Comparison of ENCODE assay signal across 9 cellular contexts in the genomic region with DNA sequence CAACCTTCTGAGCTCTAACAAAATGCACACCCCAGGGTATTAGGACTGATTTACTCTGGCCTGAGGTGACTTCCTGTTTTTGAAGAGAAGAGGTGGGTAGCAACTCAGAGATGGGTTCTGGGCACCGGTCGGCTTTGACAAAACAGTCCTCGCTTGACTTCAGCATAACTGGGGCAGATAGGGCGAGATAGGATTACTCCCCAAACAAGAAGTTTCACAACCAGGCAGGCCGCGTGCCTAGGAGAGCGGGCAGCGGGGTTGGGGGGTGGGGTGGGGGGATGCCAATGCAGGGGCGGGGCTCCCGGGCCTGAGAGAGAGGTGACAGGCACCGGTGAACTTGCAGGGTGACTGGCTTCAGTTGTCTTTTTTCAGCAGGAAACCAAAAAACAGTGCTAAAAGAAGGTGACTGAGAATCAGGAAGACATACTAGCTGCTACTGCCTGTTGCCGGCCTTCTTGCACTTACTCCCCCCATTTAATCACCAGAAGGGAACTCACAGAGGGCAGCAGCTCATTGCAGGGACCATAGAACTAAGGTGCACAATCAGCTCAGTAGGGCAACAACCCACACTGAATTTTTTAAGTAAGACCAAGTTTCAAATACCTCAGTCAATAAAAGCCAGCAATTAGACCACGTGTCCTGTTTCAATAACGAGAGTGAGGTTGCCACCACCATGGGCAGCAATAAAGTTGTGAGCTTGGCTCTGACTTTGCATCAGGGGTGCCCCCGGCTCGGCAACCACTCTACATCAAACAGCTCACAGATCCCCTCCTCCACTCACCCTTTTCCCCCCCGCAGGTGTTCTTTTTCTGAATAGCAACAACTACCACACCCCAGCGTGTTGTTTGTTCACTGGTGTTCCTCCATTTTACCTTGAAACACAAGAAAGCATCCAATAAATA. TPM values are rescaled to one million over a fixed set of nuclear protein-coding genes. Genes with fewer than 3 reads are reported as not detected.
A peak's percentile ranks its signal among the peaks of the same experiment; 100 is the strongest.
DNase-seq lines count a peak whose midpoint lies in the region; ATAC-seq and FAIRE-seq lines count a peak whose summit lies in the region.
"Had no signal": no experiment of that assay in that cellular context is flagged by ENCODE, and none has a peak within 500 bp of the region (broad histone marks: within the 10 kb centered on the region; RNA-seq: fewer than 3 reads in every experiment).

No MANE protein-coding gene starts in this region.

- no peak for FAIRE-seq in frontal cortex (lab: Jason Lieb, UNC)

- no peaks in the 10 kb centered on the region for H3K36me3 ChIP-seq in naive thymus-derived CD4-positive, alpha-beta T cell (ENCODE audit: control insufficient read depth in 2 of 3, insufficient read depth in 3 of 3, low read length in 3 of 3)
- H3K36me3 ChIP-seq: thoracic aorta had no signal

- H3K27ac ChIP-seq in naive thymus-derived CD4-positive, alpha-beta T cell (ENCODE audit: low read depth, low read length): peak overlapping the region; percentile 73
- H3K27ac ChIP-seq: thoracic aorta had no signal

- CTCF ChIA-PET in activated CD8-positive, alpha-beta T cell treated with anti-CD3 and anti-CD28 coated beads, Interleukin-2, amount 10 ng/mL, durations not matched to agents 7 days and 5 days (lab: Charles Lee): interaction anchor here (0.6 to 2.5 kb wide), 28 partner anchors 10 to 592 kb away, joined by 3 to 19 read pairs (median 4); no protein-coding TSS in a partner anchor
- CTCF ChIA-PET in naive thymus-derived CD4-positive, alpha-beta T cell (lab: Charles Lee): interaction anchor here (0.5 to 4.7 kb wide), 14 partner anchors 12 to 467 kb away, joined by 3 to 17 read pairs (median 4); no protein-coding TSS in a partner anchor

- peak overlapping the region; percentile 97 for H3K27ac Mint-ChIP-seq in activated CD8-positive, alpha-beta T cell treated with anti-CD3 and anti-CD28 coated beads, Interleukin-2, amount 10 ng/mL, durations not matched to agents 7 days and 5 days
- H3K27ac Mint-ChIP-seq in naive thymus-derived CD4-positive, alpha-beta T cell: peak overlapping the region; percentile 95 to 100 (median 98)

- no peaks in the 10 kb centered on the region for H3K27me3 ChIP-seq in naive thymus-derived CD4-positive, alpha-beta T cell (ENCODE audit: control insufficient read depth in 2 of 2, insufficient read depth in 2 of 2, low read length in 2 of 2)

- H3K9me3 Mint-ChIP-seq in activated CD8-positive, alpha-beta T cell treated with anti-CD3 and anti-CD28 coated beads, Interleukin-2, amount 10 ng/mL, durations not matched to agents 7 days and 5 days (ENCODE audit: insufficient read depth): no peaks in the 10 kb centered on the region
- H3K9me3 Mint-ChIP-seq in naive thymus-derived CD4-positive, alpha-beta T cell: peaks cover 0 to 2% (median 0%) of the 10 kb centered on the region in 11 donors

- peak overlapping the region; percentile 32 for H3K4me3 ChIP-seq in naive thymus-derived CD4-positive, alpha-beta T cell (ENCODE audit: low read length)
- H3K4me3 ChIP-seq: thoracic aorta had no signal

- peak overlapping the region; percentile 69 for H3K4me3 Mint-ChIP-seq in activated CD8-positive, alpha-beta T cell treated with anti-CD3 and anti-CD28 coated beads, Interleukin-2, amount 10 ng/mL, durations not matched to agents 7 days and 5 days
- peak overlapping the region; percentile 74 to 89 (median 82) for H3K4me3 Mint-ChIP-seq in naive thymus-derived CD4-positive, alpha-beta T cell

- H3K4me1 ChIP-seq in naive thymus-derived CD4-positive, alpha-beta T cell (ENCODE audit: control insufficient read depth in 2 of 2, insufficient read depth in 2 of 2, low read length in 2 of 2): peaks cover 52 to 84% of the 10 kb centered on the region in 2 donors

- H3K27me3 Mint-ChIP-seq in activated CD8-positive, alpha-beta T cell treated with anti-CD3 and anti-CD28 coated beads, Interleukin-2, amount 10 ng/mL, durations not matched to agents 7 days and 5 days (ENCODE audit: low read depth): no peaks in the 10 kb centered on the region
- H3K27me3 Mint-ChIP-seq in naive thymus-derived CD4-positive, alpha-beta T cell: no peaks in the 10 kb centered on the region

- intact Hi-C loops in naive thymus-derived CD4-positive, alpha-beta T cell (cut with micrococcal nuclease): loop anchor here (1.0 to 2.0 kb wide), 7 partner anchors 13 to 118 kb away; no protein-coding TSS in a partner anchor

- ATAC-seq in GM19452 (IDR thresholded peaks at IDR 0.05; ENCODE audit: unreplicated experiment): peak; percentile 38
- ATAC-seq in HG03571 (IDR thresholded peaks at IDR 0.05; ENCODE audit: unreplicated experiment): peak; percentile 40
- ATAC-seq in activated CD8-positive, alpha-beta T cell treated with anti-CD3 and anti-CD28 coated beads, Interleukin-2, amount 10 ng/mL, durations not matched to agents 7 days and 5 days: peak; percentile 52
- peak; percentile 79 for ATAC-seq in naive thymus-derived CD4-positive, alpha-beta T cell

- no peaks in the 10 kb centered on the region for H3K9me3 ChIP-seq in naive thymus-derived CD4-positive, alpha-beta T cell (ENCODE audit: control insufficient read depth in 2 of 3, low read length in 3 of 3)
- H3K9me3 ChIP-seq: thoracic aorta had no signal

- peaks cover 7% of the 10 kb centered on the region for H3K36me3 Mint-ChIP-seq in activated CD8-positive, alpha-beta T cell treated with anti-CD3 and anti-CD28 coated beads, Interleukin-2, amount 10 ng/mL, durations not matched to agents 7 days and 5 days (ENCODE audit: low read depth)
- H3K36me3 Mint-ChIP-seq in naive thymus-derived CD4-positive, alpha-beta T cell: peaks cover 0 to 1% (median 0%) of the 10 kb centered on the region in 5 donors

- peaks cover 88% of the 10 kb centered on the region for H3K4me1 Mint-ChIP-seq in activated CD8-positive, alpha-beta T cell treated with anti-CD3 and anti-CD28 coated beads, Interleukin-2, amount 10 ng/mL, durations not matched to agents 7 days and 5 days (ENCODE audit: low read depth)
- H3K4me1 Mint-ChIP-seq in naive thymus-derived CD4-positive, alpha-beta T cell: peaks cover 82 to 100% (median 99%) of the 10 kb centered on the region in 7 donors

- DNase-seq in activated CD8-positive, alpha-beta T cell treated with anti-CD3 and anti-CD28 coated beads, Interleukin-2, amount 10 ng/mL, durations not matched to agents 7 days and 5 days: peak; percentile 73
- DNase-seq in naive thymus-derived CD4-positive, alpha-beta T cell: peak; percentile 40 to 78 (median 66)
- DNase-seq in frontal cortex (ENCODE audit: low spot score in 2 of 2): no peak
- no peak for DNase-seq in hypothalamus (lab: John Stamatoyannopoulos, UW)
- DNase-seq in pons (ENCODE audit: low spot score): no peak
- no peak for DNase-seq in NCI-H187 treated with DMSO at 0.1 percent for 48 hours (lab: John Stamatoyannopoulos, UW)

- POLR2A ChIA-PET in activated CD8-positive, alpha-beta T cell treated with anti-CD3 and anti-CD28 coated beads, Interleukin-2, amount 10 ng/mL, durations not matched to agents 7 days and 5 days (lab: Charles Lee): interaction anchor here (0.6 to 17.9 kb wide), 26 partner anchors 11 to 334 kb away, joined by 3 to 565 read pairs (median 6); no protein-coding TSS in a partner anchor
- POLR2A ChIA-PET in naive thymus-derived CD4-positive, alpha-beta T cell (lab: Charles Lee): interaction anchor here (0.6 to 18.7 kb wide), 39 partner anchors 13 to 341 kb away, joined by 3 to 546 read pairs (median 5); no protein-coding TSS in a partner anchor

RNA-seq across cellular contexts. Expression of gene ETS1, which starts 37.2 kb away (rescaled TPM):
- 100 to 1,000 TPM; 456 to 467 TPM for total RNA-seq in activated CD8-positive, alpha-beta T cell treated with anti-CD3 and anti-CD28 coated beads, Interleukin-2, amount 10 ng/mL, durations not matched to agents 7 days and 5 days
- 100 to 1,000 TPM; 659 to 871 (median 773) TPM for total RNA-seq in naive thymus-derived CD4-positive, alpha-beta T cell
- polyA plus RNA-seq in naive thymus-derived CD4-positive, alpha-beta T cell: 100 to 1,000 TPM; 514 to 634 TPM
- 9.8 TPM for total RNA-seq in frontal cortex

Comparison
In these comparisons a context has a peak if more than half of its experiments do, and no peak if none do; other contexts are left out.
1. DNase-seq: peak in activated CD8-positive, alpha-beta T cell treated with anti-CD3 and anti-CD28 coated beads, Interleukin-2, amount 10 ng/mL, durations not matched to agents 7 days and 5 days (single experiment) and naive thymus-derived CD4-positive, alpha-beta T cell (9 of 9); none in frontal cortex (0 of 2), hypothalamus (0 of 51), pons (single experiment) and NCI-H187 treated with DMSO at 0.1 percent for 48 hours (single experiment).
2. RNA of gene ETS1, which starts 37.2 kb away (total RNA-seq): 659 to 871 TPM in naive thymus-derived CD4-positive, alpha-beta T cell and 456 to 467 TPM in activated CD8-positive, alpha-beta T cell treated with anti-CD3 and anti-CD28 coated beads, Interleukin-2, amount 10 ng/mL, durations not matched to agents 7 days and 5 days; 9.8 TPM in frontal cortex (single experiment); every median in the first group is over 10 times any median in the second.
3. Peak in every context shown above with its lines, with median percentiles within 50 percentile points of each other: ATAC-seq.